Comparison of ENCODE assay signal across 1 cellular context in genomic region chr15:62365795-62366442, GRCh38.
A peak's percentile ranks its signal among the peaks of the same experiment; 100 is the strongest.
TF ChIP-seq lines count a peak whose summit lies in the region.

No MANE protein-coding gene starts in this region.

TF ChIP-seq in HEK293, 187 proteins besides CTCF, POLR2A, EP300 and RAD21 (continued from another document):
- TF ChIP-seq ZBTB11 (tag by site-specific recombination; conservative IDR thresholded peaks at IDR 0.05; ENCODE audit: low read depth) (no peak), ZNF555 (tag by site-specific recombination; conservative IDR thresholded peaks at IDR 0.05) (no peak), ZNF280C (tag by site-specific recombination; IDR thresholded peaks at IDR 0.05) (no peak), ZNF843 (tag by site-specific recombination; IDR thresholded peaks at IDR 0.05) (no peak), GLI4 (tag by site-specific recombination; IDR thresholded peaks at IDR 0.05) (no peak), ZNF394 (tag by site-specific recombination; IDR thresholded peaks at IDR 0.05; ENCODE audit: borderline replicate concordance) (no peak), PRDM10 (tag by site-specific recombination; IDR thresholded peaks at IDR 0.05) (peak; percentile 63; the same call in 1 of the 2 replicates), FEZF1 (tag by site-specific recombination; IDR thresholded peaks at IDR 0.05) (peak; percentile 41; the same call in 1 of the 2 replicates), ZNF274 (IDR thresholded peaks at IDR 0.05; ENCODE audit: low read length) (no peak), ZNF274 (tag by site-specific recombination; IDR thresholded peaks at IDR 0.05; ENCODE audit: borderline replicate concordance) (no peak), ZBTB44 (tag by site-specific recombination; IDR thresholded peaks at IDR 0.05) (peak; percentile 93), ZNF600 (tag by site-specific recombination; IDR thresholded peaks at IDR 0.05) (peak; percentile 63), ZNF473 (tag by site-specific recombination; IDR thresholded peaks at IDR 0.05) (no peak), ZNF530 (tag by site-specific recombination; IDR thresholded peaks at IDR 0.05; ENCODE audit: low read depth) (no peak), BCL11B (tag by site-specific recombination; IDR thresholded peaks at IDR 0.05; ENCODE audit: low read depth) (no peak), ZNF184 (tag by site-specific recombination; IDR thresholded peaks at IDR 0.05) (peak; percentile 71; the same call in 1 of the 2 replicates), ZFP37 (tag by site-specific recombination; IDR thresholded peaks at IDR 0.05) (no peak), ZNF175 (tag by site-specific recombination; IDR thresholded peaks at IDR 0.05) (no peak), ZNF521 (tag by site-specific recombination; IDR thresholded peaks at IDR 0.05) (no peak), IKZF3 (tag by site-specific recombination; IDR thresholded peaks at IDR 0.05) (no peak), ZNF311 (tag by site-specific recombination; IDR thresholded peaks at IDR 0.05; ENCODE audit: borderline replicate concordance) (no peak), ZNF785 (tag by site-specific recombination; IDR thresholded peaks at IDR 0.05) (no peak), ZNF132 (tag by site-specific recombination; IDR thresholded peaks at IDR 0.05; ENCODE audit: borderline replicate concordance) (no peak), ZIC2 (tag by site-specific recombination; IDR thresholded peaks at IDR 0.05) (peak; percentile 33), PRDM1 (tag by site-specific recombination; IDR thresholded peaks at IDR 0.05) (peak; percentile 57; the same call in 1 of the 2 replicates), ZNF561 (tag by site-specific recombination; IDR thresholded peaks at IDR 0.05; ENCODE audit: borderline replicate concordance) (no peak), GLIS2 (tag by site-specific recombination; IDR thresholded peaks at IDR 0.05) (no peak), ZNF660 (tag by site-specific recombination; IDR thresholded peaks at IDR 0.05) (peak; percentile 70), ZNF391 (tag by site-specific recombination; IDR thresholded peaks at IDR 0.05; ENCODE audit: borderline replicate concordance, low read depth) (no peak), ZNF148 (tag by site-specific recombination; IDR thresholded peaks at IDR 0.05; ENCODE audit: borderline replicate concordance) (no peak), ZNF629 (tag by site-specific recombination; IDR thresholded peaks at IDR 0.05) (peak; percentile 80), ZBTB21 (tag by site-specific recombination; IDR thresholded peaks at IDR 0.05) (no peak)
